16 cellular contexts compared by ENCODE assay signal in genomic region chr5:20974423-20974822, GRCh38.
DNase-seq lines count a peak whose midpoint lies in the region; ATAC-seq and TF ChIP-seq lines count a peak whose summit lies in the region.
"Had no signal": no experiment of that assay in that cellular context is flagged by ENCODE, and none has a peak within 500 bp of the region (broad histone marks: within the 10 kb centered on the region; RNA-seq: fewer than 3 reads in every experiment).

No MANE protein-coding gene starts in this region.

- no peaks in the 10 kb centered on the region for H3K9me3 ChIP-seq in A673 (ENCODE audit: low read depth, low read length, poor library complexity, severe bottlenecking)

- H3K4me3 ChIP-seq in A673 (ENCODE audit: low read depth, low read length, poor library complexity, severe bottlenecking) = no peak overlapping the region

- CTCF ChIA-PET in A673 (lab: Charles Lee) = no interaction called here

- TF ChIP-seq CTCF in A673 (conservative IDR thresholded peaks at IDR 0.05; ENCODE audit: low read depth, low read length) = no peak

- no peaks in the 10 kb centered on the region for H3K36me3 ChIP-seq in A673 (ENCODE audit: insufficient read depth, low read length, poor library complexity, severe bottlenecking)

- peaks cover 28% of the 10 kb centered on the region for H3K4me1 ChIP-seq in A673 (ENCODE audit: insufficient read depth, low read length, poor library complexity, severe bottlenecking)

- peak; percentile 87 for DNase-seq in A673 (ENCODE audit: low spot score)
- peak; percentile 34 for DNase-seq in HT1080 (ENCODE audit: low read depth)
- DNase-seq in NCI-H2171 treated with DMSO at 0.1 percent for 48 hours (lab: John Stamatoyannopoulos, UW) = peak; percentile 94
- DNase-seq in SHP77 treated with DMSO at 0.1 percent for 48 hours (lab: John Stamatoyannopoulos, UW) = peak; percentile 67
- no peak for DNase-seq in activated effector memory CD4-positive, alpha-beta T cell treated with Interleukin-2 at 50 U/mL for 16 hours
- DNase-seq in HT-29 (ENCODE audit: low spot score) = no peak
- DNase-seq in COLO668 (lab: John Stamatoyannopoulos, UW; ENCODE audit: unreplicated experiment) = no peak
- DNase-seq: activated CD8-positive, alpha-beta T cell treated with anti-CD3 and anti-CD28 coated beads for 36 hours; amniotic stem cell; Calu3; GOT3; left colon; naive B cell; NCI-H446 treated with DMSO at 0.1 percent for 48 hours had no signal

- POLR2A ChIA-PET in A673 (lab: Charles Lee; ENCODE audit: low non-redundant PET) = interaction anchor here (0.7 kb wide), 1 partner anchor 839 kb away, joined by 3 read pairs; no protein-coding TSS in a partner anchor

- no TSS peak for BruUV-seq in A673 (replicated peaks; lab: Mats Ljungman, UMichigan)

- H3K27me3 ChIP-seq in A673 (replicated peaks; ENCODE audit: insufficient read depth, low read depth, low read length, poor library complexity) = peaks cover 31% of the 10 kb centered on the region

- intact Hi-C loops in A673 (cut with micrococcal nuclease; ENCODE audit: unreplicated experiment) = loop anchor here (2.0 to 10.0 kb wide), 4 partner anchors 160 to 823 kb away; no protein-coding TSS in a partner anchor

- no peak overlapping the region for H3K27ac ChIP-seq in A673 (ENCODE audit: low read depth, low read length, poor library complexity, severe bottlenecking)

- no peak for ATAC-seq in HG02840 (IDR thresholded peaks at IDR 0.05; ENCODE audit: low FRiP score, unreplicated experiment)
- ATAC-seq: activated CD8-positive, alpha-beta T cell treated with anti-CD3 and anti-CD28 coated beads for 36 hours; esophagus mucosa; left colon had no signal

Comparison
In these comparisons a context has a peak if more than half of its experiments do, and no peak if none do; other contexts are left out.
1. DNase-seq: peak in A673 (single experiment), HT1080 (single experiment), NCI-H2171 treated with DMSO at 0.1 percent for 48 hours (single experiment) and SHP77 treated with DMSO at 0.1 percent for 48 hours (single experiment); none in activated effector memory CD4-positive, alpha-beta T cell treated with Interleukin-2 at 50 U/mL for 16 hours (single experiment), HT-29 (single experiment) and COLO668 (single experiment).